In the genomic region with DNA sequence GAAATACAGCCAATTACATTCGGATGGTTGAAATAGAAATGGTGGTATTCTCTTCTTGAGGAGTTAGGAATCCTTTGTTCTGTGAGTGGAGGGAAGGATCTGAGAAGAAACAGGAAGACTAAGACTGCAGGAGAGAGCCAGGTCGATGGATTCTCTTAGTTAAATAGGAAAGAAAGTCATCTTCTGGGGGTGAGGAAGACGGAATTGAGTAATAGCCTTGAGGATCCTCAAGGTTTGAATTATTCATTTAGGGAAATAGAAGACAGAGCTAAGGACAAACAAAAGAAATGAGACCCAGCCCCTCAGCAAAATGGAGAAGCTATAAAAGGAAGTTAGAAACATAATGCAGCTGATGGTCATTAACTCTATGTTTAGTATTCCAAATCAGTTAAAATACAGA, we compare ENCODE assay signal across 1 cellular context.
TF ChIP-seq lines count a peak whose summit lies in the region.

No MANE protein-coding gene starts in this region.

TF ChIP-seq in GM23338, 12 proteins besides CTCF, POLR2A, EP300 and RAD21:
- TF ChIP-seq, protein P1, sequence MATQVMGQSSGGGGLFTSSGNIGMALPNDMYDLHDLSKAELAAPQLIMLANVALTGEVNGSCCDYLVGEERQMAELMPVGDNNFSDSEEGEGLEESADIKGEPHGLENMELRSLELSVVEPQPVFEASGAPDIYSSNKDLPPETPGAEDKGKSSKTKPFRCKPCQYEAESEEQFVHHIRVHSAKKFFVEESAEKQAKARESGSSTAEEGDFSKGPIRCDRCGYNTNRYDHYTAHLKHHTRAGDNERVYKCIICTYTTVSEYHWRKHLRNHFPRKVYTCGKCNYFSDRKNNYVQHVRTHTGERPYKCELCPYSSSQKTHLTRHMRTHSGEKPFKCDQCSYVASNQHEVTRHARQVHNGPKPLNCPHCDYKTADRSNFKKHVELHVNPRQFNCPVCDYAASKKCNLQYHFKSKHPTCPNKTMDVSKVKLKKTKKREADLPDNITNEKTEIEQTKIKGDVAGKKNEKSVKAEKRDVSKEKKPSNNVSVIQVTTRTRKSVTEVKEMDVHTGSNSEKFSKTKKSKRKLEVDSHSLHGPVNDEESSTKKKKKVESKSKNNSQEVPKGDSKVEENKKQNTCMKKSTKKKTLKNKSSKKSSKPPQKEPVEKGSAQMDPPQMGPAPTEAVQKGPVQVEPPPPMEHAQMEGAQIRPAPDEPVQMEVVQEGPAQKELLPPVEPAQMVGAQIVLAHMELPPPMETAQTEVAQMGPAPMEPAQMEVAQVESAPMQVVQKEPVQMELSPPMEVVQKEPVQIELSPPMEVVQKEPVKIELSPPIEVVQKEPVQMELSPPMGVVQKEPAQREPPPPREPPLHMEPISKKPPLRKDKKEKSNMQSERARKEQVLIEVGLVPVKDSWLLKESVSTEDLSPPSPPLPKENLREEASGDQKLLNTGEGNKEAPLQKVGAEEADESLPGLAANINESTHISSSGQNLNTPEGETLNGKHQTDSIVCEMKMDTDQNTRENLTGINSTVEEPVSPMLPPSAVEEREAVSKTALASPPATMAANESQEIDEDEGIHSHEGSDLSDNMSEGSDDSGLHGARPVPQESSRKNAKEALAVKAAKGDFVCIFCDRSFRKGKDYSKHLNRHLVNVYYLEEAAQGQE (IDR thresholded peaks at IDR 0.05; ENCODE audit: unreplicated experiment), result no peak
- no peak for TF ChIP-seq ZNF114 (CRISPR knock-in tag; IDR thresholded peaks at IDR 0.05)
- TF ChIP-seq ZNF331 (CRISPR knock-in tag; IDR thresholded peaks at IDR 0.05; ENCODE audit: low read depth), result no peak
TF ChIP-seq in GM23338: peak in this region for 0.
